Comparison of ENCODE assay signal across 8 cellular contexts in genomic region chr17:75589017-75589918, GRCh38. TPM values are rescaled to one million over a fixed set of nuclear protein-coding genes. Genes with fewer than 3 reads are reported as not detected.
DNase-seq lines count a peak whose midpoint lies in the region; ATAC-seq and TF ChIP-seq lines count a peak whose summit lies in the region.

No MANE protein-coding gene starts in this region.

- H3K79me2 ChIP-seq in OCI-LY7 (ENCODE audit: insufficient read depth, low read depth, low read length): no peaks in the 10 kb centered on the region

- H3K36me3 ChIP-seq in OCI-LY7 (ENCODE audit: insufficient read depth, low read length) (no peaks in the 10 kb centered on the region), mucosa of rectum (ENCODE audit: control insufficient read depth in 2 of 2, insufficient read depth in 2 of 2, low read length in 2 of 2) (no peaks in the 10 kb centered on the region)

- no TSS peak for BruUV-seq in OCI-LY7 (replicated peaks; lab: Mats Ljungman, UMichigan)

- H3K9me2 ChIP-seq in OCI-LY7 (ENCODE audit: insufficient read depth, low read length): no peaks in the 10 kb centered on the region

- H3K4me3 Mint-ChIP-seq in activated T-cell treated with anti-CD3 and anti-CD28 coated beads, Interleukin-2, amount 50 U/mL, for 4 hours: peak overlapping the region; percentile 74

- in situ Hi-C loops in KBM-7 (cut with MboI; ENCODE audit: low pct_unique_long_range_greater_than_20kb, low sequenced_read_pairs): no loop called here

- H3K9ac ChIP-seq in mucosa of rectum (ENCODE audit: low read depth in 1 of 2, low read length in 2 of 2): peak overlapping the region; percentile 68 to 81

- H2AFZ ChIP-seq in OCI-LY7 (ENCODE audit: low read length): peak overlapping the region; percentile 72

- H3K4me3 ChIP-seq in OCI-LY7 (ENCODE audit: low read depth, low read length, poor library complexity, severe bottlenecking) (peak overlapping the region; percentile 67), mucosa of rectum (ENCODE audit: low read length in 2 of 2) (peak overlapping the region; percentile 64 to 71)

- CTCF ChIA-PET in OCI-LY7 (lab: Charles Lee; ENCODE audit: unreplicated experiment): interaction anchor here (0.6 kb wide), 1 partner anchor 12 kb away, joined by 3 read pairs; no protein-coding TSS in a partner anchor

- peaks cover 2% of the 10 kb centered on the region for H3K27me3 Mint-ChIP-seq in activated T-cell treated with anti-CD3 and anti-CD28 coated beads, Interleukin-2, amount 50 U/mL, for 4 hours (ENCODE audit: low read depth)

- H4K20me1 ChIP-seq in OCI-LY7 (ENCODE audit: insufficient read depth, low read length): no peaks in the 10 kb centered on the region

- H3K27ac ChIP-seq in OCI-LY7 (ENCODE audit: low read depth, low read length, poor library complexity, severe bottlenecking) (no peak overlapping the region), mucosa of rectum (ENCODE audit: low read depth in 2 of 2, low read length in 2 of 2) (peak overlapping the region; percentile 82 to 90)

- H3K9me3 ChIP-seq in OCI-LY7 (ENCODE audit: low read length) (no peaks in the 10 kb centered on the region), mucosa of rectum (ENCODE audit: control insufficient read depth in 2 of 2, low read length in 2 of 2) (no peaks in the 10 kb centered on the region)

- peak overlapping the region; percentile 71 for H3K4me2 ChIP-seq in OCI-LY7 (ENCODE audit: low read length)

- no peaks in the 10 kb centered on the region for H3K36me3 Mint-ChIP-seq in activated T-cell treated with anti-CD3 and anti-CD28 coated beads, Interleukin-2, amount 50 U/mL, for 4 hours (ENCODE audit: insufficient read depth)

- H3K4me1 ChIP-seq in OCI-LY7 (ENCODE audit: insufficient read depth, low read length, poor library complexity, severe bottlenecking): peaks cover 25% of the 10 kb centered on the region
- peaks cover 9 to 11% of the 10 kb centered on the region in 2 donors for H3K4me1 ChIP-seq in mucosa of rectum (ENCODE audit: control insufficient read depth in 2 of 2, insufficient read depth in 2 of 2, low read length in 2 of 2)

- POLR2A ChIA-PET in OCI-LY7 (lab: Charles Lee): interaction anchor here (0.6 to 1.3 kb wide), 2 partner anchors 18 to 220 kb away, joined by 3 to 5 read pairs; no protein-coding TSS in a partner anchor

- DNase-seq in CMK (ENCODE audit: low read depth) (peak; percentile 78), KBM-7 (peak; percentile 76), OCI-LY7 (ENCODE audit: low spot score) (peak; percentile 98)
- peak; percentile 93 for DNase-seq in activated T-cell treated with anti-CD3 and anti-CD28 coated beads, Interleukin-2, amount 50 U/mL, for 4 hours
- peak; percentile 90 to 95 for DNase-seq in stimulated activated CD8-positive, alpha-beta memory T cell treated with anti-CD3 and anti-CD28 coated beads, Interleukin-4, amount 100 ng/mL, for 1 hour (ENCODE audit: low read depth in 2 of 2, low spot score in 1 of 2)

- no peaks in the 10 kb centered on the region for H3K27me3 ChIP-seq in mucosa of rectum (ENCODE audit: control insufficient read depth in 2 of 2, insufficient read depth in 2 of 2, low read length in 2 of 2)

- H3K4me1 Mint-ChIP-seq in activated T-cell treated with anti-CD3 and anti-CD28 coated beads, Interleukin-2, amount 50 U/mL, for 4 hours (ENCODE audit: low read depth): peaks cover 7% of the 10 kb centered on the region

- H3K9me3 Mint-ChIP-seq in activated T-cell treated with anti-CD3 and anti-CD28 coated beads, Interleukin-2, amount 50 U/mL, for 4 hours: no peaks in the 10 kb centered on the region

- TF ChIP-seq CTCF in OCI-LY7 (conservative IDR thresholded peaks at IDR 0.05; ENCODE audit: low read length): peak; percentile 77

- ATAC-seq in GM21515 (IDR thresholded peaks at IDR 0.05; ENCODE audit: unreplicated experiment): peak; percentile 57
- ATAC-seq in activated T-cell treated with anti-CD3 and anti-CD28 coated beads, Interleukin-2, amount 50 U/mL, for 4 hours: peak; percentile 84 to 91
- peak; percentile 89 for ATAC-seq in esophagus mucosa

- intact Hi-C loops in OCI-LY7 (cut with micrococcal nuclease; ENCODE audit: unreplicated experiment): loop anchor here (1.0 to 2.0 kb wide), 5 partner anchors 18 to 163 kb away; partner anchors contain the start of genes LLGL2 and TSEN54

RNA-seq across cellular contexts. Expression of gene MYO15B, which starts 1.7 kb away (rescaled TPM):
- 8.9 and 9.7 TPM in 2 replicates for total RNA-seq in OCI-LY7 (2014; rRNA removed; shearing (Covaris generic))
- 17.7 and 19.2 TPM in 2 replicates for total RNA-seq in OCI-LY7 (2022)
- 10 to 100 TPM in 2 of 3 donors, 1 to 10 TPM in 1; 9.3 to 29.6 (median 14.0) TPM for total RNA-seq in activated T-cell treated with anti-CD3 and anti-CD28 coated beads, Interleukin-2, amount 50 U/mL, for 4 hours
- 15.6 TPM for total RNA-seq in esophagus mucosa

RNA-seq across cellular contexts. Expression of gene SMIM5, which starts 44.0 kb away (rescaled TPM):
- total RNA-seq in OCI-LY7 (2014; rRNA removed; shearing (Covaris generic)): 0.06 TPM in 1 of 2 replicates, not detected in the other
- total RNA-seq in OCI-LY7 (2022) (not detected in 2 replicates), esophagus mucosa (10.1 TPM)
- under 1 TPM in 1 of 3 donors, not detected in 2; 0.24 TPM for total RNA-seq in activated T-cell treated with anti-CD3 and anti-CD28 coated beads, Interleukin-2, amount 50 U/mL, for 4 hours
